In genomic region chr10:60828489-60828852, GRCh38 we compare ENCODE assay signal across 16 cellular contexts. TPM values are rescaled to one million over a fixed set of nuclear protein-coding genes. Genes with fewer than 3 reads are reported as not detected.
A peak's percentile ranks its signal among the peaks of the same experiment; 100 is the strongest.
DNase-seq lines count a peak whose midpoint lies in the region; ATAC-seq and TF ChIP-seq lines count a peak whose summit lies in the region.
"Had no signal": no experiment of that assay in that cellular context is flagged by ENCODE, and none has a peak within 500 bp of the region (broad histone marks: within the 10 kb centered on the region; RNA-seq: fewer than 3 reads in every experiment).

No MANE protein-coding gene starts in this region.

- no peak for TF ChIP-seq CTCF in chondrocyte (IDR thresholded peaks at IDR 0.05)

- H3K4me3 ChIP-seq in BLaER1 treated with 17β-estradiol and CSF1 and Interleukin-3, amounts not matched to agents 10 nM and 100 nM: no peak overlapping the region

- H3K9me3 Mint-ChIP-seq in chondrocyte (ENCODE audit: low read depth): peaks cover 4% of the 10 kb centered on the region
- H3K9me3 Mint-ChIP-seq: immature natural killer cell, natural killer cell had no signal

- ATAC-seq in T-helper 17 cell (no peak), GM18867 (IDR thresholded peaks at IDR 0.05; ENCODE audit: unreplicated experiment) (no peak)
- ATAC-seq: natural killer cell had no signal

- H3K4me3 Mint-ChIP-seq in chondrocyte (ENCODE audit: unreplicated experiment) (no peak overlapping the region), T-helper 17 cell (no peak overlapping the region)
- H3K4me3 Mint-ChIP-seq: immature natural killer cell, natural killer cell had no signal

- H3K27ac Mint-ChIP-seq in chondrocyte (ENCODE audit: unreplicated experiment) (peak overlapping the region; percentile 76), T-helper 17 cell (no peak overlapping the region)
- H3K27ac Mint-ChIP-seq: immature natural killer cell, natural killer cell had no signal

- DNase-seq in NCI-H2081 treated with DMSO at 0.1 percent for 48 hours (lab: John Stamatoyannopoulos, UW): peak; percentile 3
- no peak for DNase-seq in chondrocyte (ENCODE audit: low spot score)
- DNase-seq in lung microvascular endothelial cell (ENCODE audit: low read depth in 2 of 2): peak; percentile 92 to 95
- DNase-seq in T-helper 17 cell: no peak
- no peak for DNase-seq in NCI-H2196 treated with DMSO at 0.1 percent for 48 hours (lab: John Stamatoyannopoulos, UW; ENCODE audit: unreplicated experiment)
- DNase-seq in NCI-H82 treated with DMSO at 0.1 percent for 48 hours (lab: John Stamatoyannopoulos, UW; ENCODE audit: unreplicated experiment): no peak
- DNase-seq: activated CD4-positive, alpha-beta T cell treated with anti-CD3 and anti-CD28 coated beads for 1 hour; activated T-cell treated with anti-CD3 and anti-CD28 coated beads, Interleukin-2, amount 50 U/mL, for 48 hours; caudate nucleus; immature natural killer cell; natural killer cell; NCI-H524 treated with DMSO at 0.1 percent for 48 hours; stimulated activated CD8-positive, alpha-beta memory T cell treated with anti-CD3 and anti-CD28 coated beads, Interleukin-4, amount 100 ng/mL, for 48 hours had no signal

- peaks cover 22% of the 10 kb centered on the region for H3K4me1 Mint-ChIP-seq in chondrocyte (ENCODE audit: low read depth)
- peaks cover 7% of the 10 kb centered on the region for H3K4me1 Mint-ChIP-seq in T-helper 17 cell
- H3K4me1 Mint-ChIP-seq: immature natural killer cell, natural killer cell had no signal

- H3K27ac ChIP-seq in BLaER1 treated with 17β-estradiol and CSF1 and Interleukin-3, amounts not matched to agents 10 nM and 100 nM: peak overlapping the region in 2 of 11 experiments; percentile 36 to 41; a peak in 5 of 22 replicates
- H3K27ac ChIP-seq: C4-2B had no signal

- no peak overlapping the region for H3K9ac ChIP-seq in BLaER1 treated with 17β-estradiol and CSF1 and Interleukin-3, amounts not matched to agents 10 nM and 100 nM

- peaks cover 5 to 17% (median 10%) of the 10 kb centered on the region in 10 experiments; a peak in 16 of 20 replicates for H3K4me1 ChIP-seq in BLaER1 treated with 17β-estradiol and CSF1 and Interleukin-3, amounts not matched to agents 10 nM and 100 nM

- no peaks in the 10 kb centered on the region for H3K27me3 ChIP-seq in BLaER1 treated with 17β-estradiol and CSF1 and Interleukin-3, amounts not matched to agents 10 nM and 100 nM

- H3K36me3 Mint-ChIP-seq in chondrocyte (ENCODE audit: low read depth) (no peaks in the 10 kb centered on the region), T-helper 17 cell (ENCODE audit: low read depth) (no peaks in the 10 kb centered on the region)
- H3K36me3 Mint-ChIP-seq: immature natural killer cell, natural killer cell had no signal

- H3K36me3 ChIP-seq in BLaER1 treated with 17β-estradiol and CSF1 and Interleukin-3, amounts not matched to agents 10 nM and 100 nM: no peaks in the 10 kb centered on the region

- no peaks in the 10 kb centered on the region for H4K20me1 ChIP-seq in BLaER1 treated with 17β-estradiol and CSF1 and Interleukin-3, amounts not matched to agents 10 nM and 100 nM

- H3K9me3 ChIP-seq in BLaER1 treated with 17β-estradiol and CSF1 and Interleukin-3, amounts not matched to agents 10 nM and 100 nM (replicated peaks in 1 of 11): no peaks in the 10 kb centered on the region
- no peaks in the 10 kb centered on the region for H3K9me3 ChIP-seq in T-helper 17 cell (ENCODE audit: control insufficient read depth, low read length, poor library complexity, severe bottlenecking)

- H3K27me3 Mint-ChIP-seq in chondrocyte (ENCODE audit: low read depth): no peaks in the 10 kb centered on the region
- peaks cover 41% of the 10 kb centered on the region for H3K27me3 Mint-ChIP-seq in T-helper 17 cell

- peak overlapping the region in 10 of 11 experiments; percentile 2 to 85 (median 25); a peak in 12 of 22 replicates for H3K4me2 ChIP-seq in BLaER1 treated with 17β-estradiol and CSF1 and Interleukin-3, amounts not matched to agents 10 nM and 100 nM

RNA-seq across cellular contexts. Expression of gene CDK1, which starts 50.2 kb away (rescaled TPM):
- total RNA-seq in chondrocyte (7.6 to 16.7 TPM (median 9.0 TPM) in 3 replicates), lung microvascular endothelial cell (9.9 and 23.5 TPM in 2 replicates), T-helper 17 cell (1 to 10 TPM in 1 of 2 donors, under 1 TPM in 1; 0.67 to 1.4 TPM)

Comparison
In these comparisons a context has a peak if more than half of its experiments do, and no peak if none do; other contexts are left out.
1. DNase-seq: peak in NCI-H2081 treated with DMSO at 0.1 percent for 48 hours (single experiment) and lung microvascular endothelial cell (2 of 2); none in chondrocyte (single experiment), T-helper 17 cell (0 of 3), NCI-H2196 treated with DMSO at 0.1 percent for 48 hours (single experiment) and NCI-H82 treated with DMSO at 0.1 percent for 48 hours (single experiment).